Comparison of ENCODE assay signal across 17 cellular contexts in genomic region chr20:59728722-59729430, GRCh38.
A peak's percentile ranks its signal among the peaks of the same experiment; 100 is the strongest.
DNase-seq lines count a peak whose midpoint lies in the region; ATAC-seq and TF ChIP-seq lines count a peak whose summit lies in the region.
"Had no signal": no experiment of that assay in that cellular context is flagged by ENCODE, and none has a peak within 500 bp of the region (broad histone marks: within the 10 kb centered on the region; RNA-seq: fewer than 3 reads in every experiment).

No MANE protein-coding gene starts in this region.

- peak; percentile 49 for DNase-seq in activated effector memory CD4-positive, alpha-beta T cell treated with anti-CD3 and anti-CD28 coated beads, Interleukin-2, amount 50 U/mL, for 16 hours
- no peak for DNase-seq in activated effector memory CD4-positive, alpha-beta T cell treated with Interleukin-2 at 50 U/mL for 16 hours
- DNase-seq in T-helper 17 cell: no peak
- no peak for DNase-seq in omental fat pad (ENCODE audit: low spot score)
- peak; percentile 56 to 58 for DNase-seq in vagina (ENCODE audit: extremely low spot score in 2 of 2)
- DNase-seq in DMS 273 treated with DMSO at 0.1 percent for 48 hours (lab: John Stamatoyannopoulos, UW): no peak
- DNase-seq in CD4-positive, alpha-beta T cell: no peak
- DNase-seq: ACHN; CD8-positive, alpha-beta memory T cell; DMS53; GF-D8; GM23248 had no signal

- H3K27ac ChIP-seq in vagina: no peak overlapping the region
- H3K27ac ChIP-seq in CD4-positive, alpha-beta T cell (ENCODE audit: low read depth, low read length): no peak overlapping the region
- H3K27ac ChIP-seq: C4-2B, GM23248, HL-60 had no signal

- H3K9me3 ChIP-seq in T-helper 17 cell (ENCODE audit: control insufficient read depth, low read length, poor library complexity, severe bottlenecking) (no peaks in the 10 kb centered on the region), vagina (no peaks in the 10 kb centered on the region)
- H3K9me3 ChIP-seq in CD4-positive, alpha-beta T cell (ENCODE audit: control insufficient read depth, low read length): no peaks in the 10 kb centered on the region
- H3K9me3 ChIP-seq: Caco-2 had no signal

- CTCF ChIA-PET in CD4-positive, alpha-beta T cell (lab: Charles Lee): no interaction called here

- H3K36me3 ChIP-seq in vagina: no peaks in the 10 kb centered on the region

- no peaks in the 10 kb centered on the region for H3K36me3 Mint-ChIP-seq in T-helper 17 cell (ENCODE audit: low read depth)
- H3K36me3 Mint-ChIP-seq in CD4-positive, alpha-beta T cell (ENCODE audit: low read depth): no peaks in the 10 kb centered on the region
- H3K36me3 Mint-ChIP-seq: CD8-positive, alpha-beta memory T cell had no signal

- no peak for ATAC-seq in T-helper 17 cell
- peak; percentile 30 for ATAC-seq in omental fat pad (ENCODE audit: low FRiP score)
- ATAC-seq in GM18498 (IDR thresholded peaks at IDR 0.05; ENCODE audit: unreplicated experiment): no peak
- ATAC-seq in CD4-positive, alpha-beta T cell (ENCODE audit: poor library complexity): no peak
- ATAC-seq: HCT116 had no signal

- POLR2A ChIA-PET in CD4-positive, alpha-beta T cell (lab: Charles Lee): no interaction called here

- H3K9me3 Mint-ChIP-seq in CD4-positive, alpha-beta T cell: no peaks in the 10 kb centered on the region
- H3K9me3 Mint-ChIP-seq: CD8-positive, alpha-beta memory T cell had no signal

- TF ChIP-seq CTCF in omental fat pad (IDR thresholded peaks at IDR 0.05): no peak
- no peak for TF ChIP-seq CTCF in vagina (IDR thresholded peaks at IDR 0.05)
- TF ChIP-seq CTCF in CD4-positive, alpha-beta T cell (IDR thresholded peaks at IDR 0.05): no peak

- H3K4me1 ChIP-seq in vagina: no peaks in the 10 kb centered on the region
- H3K4me1 ChIP-seq: Caco-2 had no signal

- H3K27me3 ChIP-seq in vagina: no peaks in the 10 kb centered on the region
- no peaks in the 10 kb centered on the region for H3K27me3 ChIP-seq in CD4-positive, alpha-beta T cell (ENCODE audit: control insufficient read depth, insufficient read depth, low read length)

- intact Hi-C loops in vagina (cut with DNase I): no loop called here
- intact Hi-C loops in CD4-positive, alpha-beta T cell (cut with DNase I, micrococcal nuclease): no loop called here

- H3K27ac Mint-ChIP-seq in T-helper 17 cell: peak overlapping the region; percentile 45
- no peak overlapping the region for H3K27ac Mint-ChIP-seq in CD4-positive, alpha-beta T cell
- H3K27ac Mint-ChIP-seq: CD8-positive, alpha-beta memory T cell had no signal

- no peak overlapping the region for H3K4me3 Mint-ChIP-seq in T-helper 17 cell
- no peak overlapping the region for H3K4me3 Mint-ChIP-seq in CD4-positive, alpha-beta T cell
- H3K4me3 Mint-ChIP-seq: CD8-positive, alpha-beta memory T cell had no signal

- no peaks in the 10 kb centered on the region for H3K4me1 Mint-ChIP-seq in T-helper 17 cell
- H3K4me1 Mint-ChIP-seq in CD4-positive, alpha-beta T cell (ENCODE audit: low read depth): no peaks in the 10 kb centered on the region
- H3K4me1 Mint-ChIP-seq: CD8-positive, alpha-beta memory T cell had no signal

- peaks cover 44% of the 10 kb centered on the region for H3K27me3 Mint-ChIP-seq in T-helper 17 cell
- peaks cover 16% of the 10 kb centered on the region for H3K27me3 Mint-ChIP-seq in CD4-positive, alpha-beta T cell

- H3K4me3 ChIP-seq in vagina: no peak overlapping the region
- H3K4me3 ChIP-seq: GM23248 had no signal

- TF ChIP-seq POLR2A in vagina (IDR thresholded peaks at IDR 0.05): no peak

Comparison
In these comparisons a context has a peak if more than half of its experiments do, and no peak if none do; other contexts are left out.
1. DNase-seq: peak in activated effector memory CD4-positive, alpha-beta T cell treated with anti-CD3 and anti-CD28 coated beads, Interleukin-2, amount 50 U/mL, for 16 hours (single experiment) and vagina (2 of 2); none in activated effector memory CD4-positive, alpha-beta T cell treated with Interleukin-2 at 50 U/mL for 16 hours (single experiment), T-helper 17 cell (0 of 3), omental fat pad (single experiment), DMS 273 treated with DMSO at 0.1 percent for 48 hours (single experiment) and CD4-positive, alpha-beta T cell (0 of 10).